2 cellular contexts compared by ENCODE assay signal in genomic region chr1:199978408-199978940, GRCh38.
TF ChIP-seq lines count a peak whose summit lies in the region.

No MANE protein-coding gene starts in this region.

TF ChIP-seq in IMR-90, 13 proteins besides CTCF, POLR2A, EP300 and RAD21:
- TF ChIP-seq NFE2L2 (IDR thresholded peaks at IDR 0.05; ENCODE audit: low read depth, low read length), result no peak
- TF ChIP-seq FOS (IDR thresholded peaks at IDR 0.05; ENCODE audit: low read depth, low read length), result no peak
- TF ChIP-seq CEBPB (IDR thresholded peaks at IDR 0.05; ENCODE audit: low read depth, low read length), result no peak
- no peak for TF ChIP-seq ELK1 (IDR thresholded peaks at IDR 0.05; ENCODE audit: borderline replicate concordance, low read depth, low read length)
- TF ChIP-seq MAZ (IDR thresholded peaks at IDR 0.05; ENCODE audit: borderline replicate concordance, low read depth, low read length), result no peak
- TF ChIP-seq RFX5 (IDR thresholded peaks at IDR 0.05; ENCODE audit: low read depth, low read length), result no peak
- TF ChIP-seq CHD1 (IDR thresholded peaks at IDR 0.05; ENCODE audit: low read depth, low read length), result no peak
- TF ChIP-seq RCOR1 (IDR thresholded peaks at IDR 0.05; ENCODE audit: insufficient replicate concordance, low read length), result no peak
- no peak for TF ChIP-seq SMC3 (IDR thresholded peaks at IDR 0.05; ENCODE audit: low read depth, low read length)
- no peak for TF ChIP-seq BHLHE40 (IDR thresholded peaks at IDR 0.05; ENCODE audit: low read depth, low read length)
- TF ChIP-seq MXI1 (IDR thresholded peaks at IDR 0.05; ENCODE audit: borderline replicate concordance, low read depth, low read length), result no peak

TF ChIP-seq in K562, 482 proteins besides CTCF, POLR2A, EP300 and RAD21:
- no peak for TF ChIP-seq KAT2B (IDR thresholded peaks at IDR 0.05; ENCODE audit: low read depth, low read length)
- no peak for TF ChIP-seq HSF4 (CRISPR knock-in tag; IDR thresholded peaks at IDR 0.05; ENCODE audit: borderline replicate concordance)
- no peak for TF ChIP-seq CXXC5 (CRISPR knock-in tag; IDR thresholded peaks at IDR 0.05)
- no peak for TF ChIP-seq NFIC (IDR thresholded peaks at IDR 0.05)
- TF ChIP-seq ZBED1 (IDR thresholded peaks at IDR 0.05), result no peak
- no peak for TF ChIP-seq ZNF133 (CRISPR knock-in tag; IDR thresholded peaks at IDR 0.05)
- TF ChIP-seq RBM14 (IDR thresholded peaks at IDR 0.05; ENCODE audit: borderline replicate concordance, insufficient read depth, low read depth, low read length), result no peak
- TF ChIP-seq MBD2 (IDR thresholded peaks at IDR 0.05; ENCODE audit: borderline replicate concordance, low read depth), result no peak
- no peak for TF ChIP-seq ZKSCAN8 (CRISPR knock-in tag; IDR thresholded peaks at IDR 0.05)
- no peak for TF ChIP-seq PHF20 (IDR thresholded peaks at IDR 0.05; ENCODE audit: partially characterized antibody)
- TF ChIP-seq XRCC3 (IDR thresholded peaks at IDR 0.05), result no peak
- no peak for TF ChIP-seq ILF3 (IDR thresholded peaks at IDR 0.05; ENCODE audit: borderline replicate concordance)
- no peak for TF ChIP-seq KLF1 (tag; IDR thresholded peaks at IDR 0.05)
- no peak for TF ChIP-seq SMARCB1 (IDR thresholded peaks at IDR 0.05; ENCODE audit: insufficient read length, low read depth)
